ENCODE assay signal across 8 cellular contexts in the genomic region with DNA sequence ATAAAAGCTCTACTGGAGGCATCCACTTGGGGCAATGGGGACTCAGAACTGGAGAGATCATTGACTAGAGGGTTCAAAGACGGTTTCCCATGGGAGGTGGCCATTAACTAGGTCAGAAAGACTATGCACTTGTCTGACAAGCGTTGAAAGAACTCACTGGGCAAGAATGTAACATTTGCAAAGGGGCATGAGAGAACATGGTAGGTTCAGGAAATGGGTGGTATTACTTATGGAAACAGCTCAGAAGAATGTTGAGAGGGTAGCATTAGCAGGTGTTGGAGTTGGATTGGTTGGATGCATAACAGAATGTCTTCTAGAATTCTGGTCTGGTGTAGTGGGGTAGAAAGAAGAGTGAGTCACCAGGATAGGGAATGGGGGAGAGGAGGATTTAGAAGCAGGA.
"Had no signal": no experiment of that assay in that cellular context is flagged by ENCODE, and none has a peak within 500 bp of the region (broad histone marks: within the 10 kb centered on the region; RNA-seq: fewer than 3 reads in every experiment).

No MANE protein-coding gene starts in this region.

- H3K4me2 ChIP-seq: GM23338 had no signal

- H3K4me1 ChIP-seq: HAP-1 had no signal

- FAIRE-seq: HTR-8/SVneo, K562 had no signal

- H3K9me3 ChIP-seq: HAP-1 had no signal

- ATAC-seq: GM23338, HCT116, K562 had no signal

- H3K36me3 ChIP-seq: HAP-1 had no signal

- DNase-seq: H7, HFFc6, IMR-90 had no signal

- H3K4me3 ChIP-seq: GM23338, HAP-1, K562 had no signal
